ENCODE assay signal across 8 cellular contexts in the genomic region with DNA sequence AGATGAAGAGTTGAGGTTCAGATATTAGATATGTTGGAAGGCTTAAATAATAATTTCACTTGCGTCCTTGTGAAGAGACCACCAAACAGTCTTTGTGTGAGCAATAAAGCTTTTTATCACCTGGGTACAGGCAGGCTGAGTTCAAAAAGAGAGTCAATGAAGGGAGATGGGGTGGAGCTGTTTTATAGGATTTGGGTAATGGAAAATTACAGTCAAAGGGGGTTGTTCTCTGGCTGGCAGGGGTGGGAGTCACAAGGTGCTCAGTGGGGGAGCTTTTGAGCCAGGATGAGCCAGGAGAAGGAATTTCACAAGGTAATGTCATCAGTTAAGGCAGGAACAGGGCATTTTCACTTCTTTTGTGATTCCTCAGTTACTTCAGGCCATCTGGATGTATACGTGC. TPM values are rescaled to one million over a fixed set of nuclear protein-coding genes. Genes with fewer than 3 reads are reported as not detected.
DNase-seq lines count a peak whose midpoint lies in the region; ATAC-seq lines count a peak whose summit lies in the region.
"Not testable (repeated sequence)": the region's sequence is repeated elsewhere in the genome, so short reads cannot be mapped to it uniquely, and the experiment has no call there.

No MANE protein-coding gene starts in this region.

- H3K79me2 ChIP-seq in ACC112 (ENCODE audit: control insufficient read depth, insufficient read depth, low read length, unreplicated experiment): peaks cover 65% of the 10 kb centered on the region

- peaks cover 77% of the 10 kb centered on the region for H3K4me1 Mint-ChIP-seq in activated CD4-positive, alpha-beta T cell treated with anti-CD3 and anti-CD28 coated beads for 36 hours
- H3K4me1 Mint-ChIP-seq in activated naive CD8-positive, alpha-beta T cell treated with anti-CD3 and anti-CD28 coated beads for 36 hours: peaks cover 60% of the 10 kb centered on the region
- H3K4me1 Mint-ChIP-seq in naive B cell: peaks cover 68 to 82% (median 79%) of the 10 kb centered on the region in 3 donors
- H3K4me1 Mint-ChIP-seq in stimulated activated memory B cell treated with anti-CD40 and anti-IgM and Interleukin-4, amounts not matched to agents 10 μg/mL and 1 μg/mL and 100 μg/mL, for 72 hours: peaks cover 66% of the 10 kb centered on the region

- intact Hi-C loops in activated CD4-positive, alpha-beta T cell treated with anti-CD3 and anti-CD28 coated beads for 36 hours (cut with DNase I, micrococcal nuclease): loop anchor here (5.0 to 10.0 kb wide), 3 partner anchors 670 to 970 kb away; partner anchors contain the start of gene BBS10 (in 2 of the 2)

- not testable (repeated sequence) for H3K27me3 Mint-ChIP-seq in activated CD4-positive, alpha-beta T cell treated with anti-CD3 and anti-CD28 coated beads for 36 hours; activated naive CD8-positive, alpha-beta T cell treated with anti-CD3 and anti-CD28 coated beads for 36 hours; naive B cell; stimulated activated memory B cell treated with anti-CD40 and anti-IgM and Interleukin-4, amounts not matched to agents 10 μg/mL and 1 μg/mL and 100 μg/mL, for 72 hours

- H3K9me3 ChIP-seq in effector memory CD4-positive, alpha-beta T cell (ENCODE audit: control insufficient read depth, low read length): not testable (repeated sequence)

- peak; percentile 13 for DNase-seq in ELF-1 (ENCODE audit: low read depth, low spot score)
- peak; percentile 70 for DNase-seq in NCI-H82 treated with DMSO at 0.1 percent for 48 hours (lab: John Stamatoyannopoulos, UW; ENCODE audit: unreplicated experiment)
- not testable (repeated sequence) for DNase-seq in activated CD4-positive, alpha-beta T cell treated with anti-CD3 and anti-CD28 coated beads for 36 hours; activated naive CD8-positive, alpha-beta T cell treated with anti-CD3 and anti-CD28 coated beads for 36 hours; effector memory CD4-positive, alpha-beta T cell; naive B cell

- not testable (repeated sequence) for H3K27me3 ChIP-seq in ACC112 (ENCODE audit: insufficient read depth, low read length); effector memory CD4-positive, alpha-beta T cell (replicated peaks; ENCODE audit: control insufficient read depth, insufficient read depth, low read length, poor library complexity, severe bottlenecking)

- H3K27ac Mint-ChIP-seq in activated CD4-positive, alpha-beta T cell treated with anti-CD3 and anti-CD28 coated beads for 36 hours: peak overlapping the region; percentile 0
- peak overlapping the region; percentile 38 for H3K27ac Mint-ChIP-seq in activated naive CD8-positive, alpha-beta T cell treated with anti-CD3 and anti-CD28 coated beads for 36 hours
- peak overlapping the region; percentile 65 to 98 (median 88) for H3K27ac Mint-ChIP-seq in naive B cell
- H3K27ac Mint-ChIP-seq in stimulated activated memory B cell treated with anti-CD40 and anti-IgM and Interleukin-4, amounts not matched to agents 10 μg/mL and 1 μg/mL and 100 μg/mL, for 72 hours: peak overlapping the region; percentile 92

- H2AFZ ChIP-seq in ACC112 (ENCODE audit: low read length, unreplicated experiment): not testable (repeated sequence)

- POLR2A ChIA-PET in activated CD4-positive, alpha-beta T cell treated with anti-CD3 and anti-CD28 coated beads for 36 hours (lab: Charles Lee): interaction anchor here (0.7 to 1.2 kb wide), 2 partner anchors 23 to 90 kb away, joined by 3 read pairs; no protein-coding TSS in a partner anchor

- CTCF ChIA-PET in activated CD4-positive, alpha-beta T cell treated with anti-CD3 and anti-CD28 coated beads for 36 hours (lab: Charles Lee): interaction anchor here (0.6 to 6.9 kb wide), 37 partner anchors 8 to 972 kb away, joined by 3 to 147 read pairs (median 4); partner anchors contain the start of genes BBS10, GLIPR1L1, GLIPR1L2 and KRR1

- peak overlapping the region; percentile 0 for H3K4me3 Mint-ChIP-seq in activated CD4-positive, alpha-beta T cell treated with anti-CD3 and anti-CD28 coated beads for 36 hours
- H3K4me3 Mint-ChIP-seq in activated naive CD8-positive, alpha-beta T cell treated with anti-CD3 and anti-CD28 coated beads for 36 hours: peak overlapping the region; percentile 27
- peak overlapping the region in 7 of 8 donors; percentile 72 to 99 (median 97) for H3K4me3 Mint-ChIP-seq in naive B cell
- not testable (repeated sequence) for H3K4me3 Mint-ChIP-seq in stimulated activated memory B cell treated with anti-CD40 and anti-IgM and Interleukin-4, amounts not matched to agents 10 μg/mL and 1 μg/mL and 100 μg/mL, for 72 hours

- not testable (repeated sequence) for H3K27ac ChIP-seq in ACC112 (ENCODE audit: low read depth, low read length)
- peak overlapping the region; percentile 43 for H3K27ac ChIP-seq in effector memory CD4-positive, alpha-beta T cell (ENCODE audit: insufficient read depth, low read length, poor library complexity, severe bottlenecking)

- H3K4me1 ChIP-seq in ACC112 (ENCODE audit: control insufficient read depth, insufficient read depth, low read length, unreplicated experiment): peaks cover 42% of the 10 kb centered on the region
- H3K4me1 ChIP-seq in effector memory CD4-positive, alpha-beta T cell (ENCODE audit: control insufficient read depth, insufficient read depth, low read length, poor library complexity, severe bottlenecking): peaks cover 52% of the 10 kb centered on the region

- ATAC-seq in activated CD4-positive, alpha-beta T cell treated with anti-CD3 and anti-CD28 coated beads for 36 hours; naive B cell (ENCODE audit: low read depth in 2 of 2); stimulated activated memory B cell treated with anti-CD40 and anti-IgM and Interleukin-4, amounts not matched to agents 10 μg/mL and 1 μg/mL and 100 μg/mL, for 72 hours: not testable (repeated sequence)

- H3K4me3 ChIP-seq in ACC112 (ENCODE audit: low read depth, low read length): peak overlapping the region; percentile 92
- peak overlapping the region; percentile 7 for H3K4me3 ChIP-seq in effector memory CD4-positive, alpha-beta T cell (ENCODE audit: insufficient read depth, low read depth, low read length, poor library complexity, severe bottlenecking)

- peaks cover 13% of the 10 kb centered on the region for H3K36me3 Mint-ChIP-seq in activated CD4-positive, alpha-beta T cell treated with anti-CD3 and anti-CD28 coated beads for 36 hours (ENCODE audit: low read depth)
- peaks cover 28% of the 10 kb centered on the region for H3K36me3 Mint-ChIP-seq in activated naive CD8-positive, alpha-beta T cell treated with anti-CD3 and anti-CD28 coated beads for 36 hours
- peaks cover 24 to 32% of the 10 kb centered on the region in 2 donors for H3K36me3 Mint-ChIP-seq in naive B cell
- H3K36me3 Mint-ChIP-seq in stimulated activated memory B cell treated with anti-CD40 and anti-IgM and Interleukin-4, amounts not matched to agents 10 μg/mL and 1 μg/mL and 100 μg/mL, for 72 hours: peaks cover 14% of the 10 kb centered on the region

- H3K9me3 Mint-ChIP-seq in activated CD4-positive, alpha-beta T cell treated with anti-CD3 and anti-CD28 coated beads for 36 hours (ENCODE audit: low read depth); activated naive CD8-positive, alpha-beta T cell treated with anti-CD3 and anti-CD28 coated beads for 36 hours; naive B cell; stimulated activated memory B cell treated with anti-CD40 and anti-IgM and Interleukin-4, amounts not matched to agents 10 μg/mL and 1 μg/mL and 100 μg/mL, for 72 hours: not testable (repeated sequence)

- H3K36me3 ChIP-seq in ACC112 (ENCODE audit: insufficient read depth, low read length): peaks cover 10% of the 10 kb centered on the region; the same call in 1 of the 2 replicates
- H3K36me3 ChIP-seq in effector memory CD4-positive, alpha-beta T cell (ENCODE audit: control insufficient read depth, insufficient read depth, low read length): not testable (repeated sequence)

RNA-seq across cellular contexts. Expression of gene GLIPR1, which starts 3.9 kb away (rescaled TPM):
- 1 to 10 TPM; 8.7 to 9.3 TPM for total RNA-seq in activated CD4-positive, alpha-beta T cell treated with anti-CD3 and anti-CD28 coated beads for 36 hours
- total RNA-seq in activated naive CD8-positive, alpha-beta T cell treated with anti-CD3 and anti-CD28 coated beads for 36 hours: 10 to 100 TPM; 19.7 to 25.7 TPM
- 100 to 1,000 TPM; 238 to 289 (median 253) TPM for polyA plus RNA-seq in naive B cell (ENCODE audit: low read depth in 6 of 6)

RNA-seq across cellular contexts. Expression of gene KRR1, which starts 27.0 kb away (rescaled TPM):
- 100 to 1,000 TPM; 122 to 147 TPM for total RNA-seq in activated CD4-positive, alpha-beta T cell treated with anti-CD3 and anti-CD28 coated beads for 36 hours
- 100 to 1,000 TPM; 146 to 155 TPM for total RNA-seq in activated naive CD8-positive, alpha-beta T cell treated with anti-CD3 and anti-CD28 coated beads for 36 hours
- polyA plus RNA-seq in naive B cell (ENCODE audit: low read depth in 6 of 6): 10 to 100 TPM; 56.1 to 81.7 (median 71.9) TPM

Comparison
In these comparisons a context has a peak if more than half of its experiments do, and no peak if none do; other contexts are left out.
1. H3K27ac Mint-ChIP-seq: peak in every context shown above with its lines; median percentile 92 in stimulated activated memory B cell treated with anti-CD40 and anti-IgM and Interleukin-4, amounts not matched to agents 10 μg/mL and 1 μg/mL and 100 μg/mL, for 72 hours; 88 in naive B cell; 38 in activated naive CD8-positive, alpha-beta T cell treated with anti-CD3 and anti-CD28 coated beads for 36 hours; 0 in activated CD4-positive, alpha-beta T cell treated with anti-CD3 and anti-CD28 coated beads for 36 hours.